In the genomic region with DNA sequence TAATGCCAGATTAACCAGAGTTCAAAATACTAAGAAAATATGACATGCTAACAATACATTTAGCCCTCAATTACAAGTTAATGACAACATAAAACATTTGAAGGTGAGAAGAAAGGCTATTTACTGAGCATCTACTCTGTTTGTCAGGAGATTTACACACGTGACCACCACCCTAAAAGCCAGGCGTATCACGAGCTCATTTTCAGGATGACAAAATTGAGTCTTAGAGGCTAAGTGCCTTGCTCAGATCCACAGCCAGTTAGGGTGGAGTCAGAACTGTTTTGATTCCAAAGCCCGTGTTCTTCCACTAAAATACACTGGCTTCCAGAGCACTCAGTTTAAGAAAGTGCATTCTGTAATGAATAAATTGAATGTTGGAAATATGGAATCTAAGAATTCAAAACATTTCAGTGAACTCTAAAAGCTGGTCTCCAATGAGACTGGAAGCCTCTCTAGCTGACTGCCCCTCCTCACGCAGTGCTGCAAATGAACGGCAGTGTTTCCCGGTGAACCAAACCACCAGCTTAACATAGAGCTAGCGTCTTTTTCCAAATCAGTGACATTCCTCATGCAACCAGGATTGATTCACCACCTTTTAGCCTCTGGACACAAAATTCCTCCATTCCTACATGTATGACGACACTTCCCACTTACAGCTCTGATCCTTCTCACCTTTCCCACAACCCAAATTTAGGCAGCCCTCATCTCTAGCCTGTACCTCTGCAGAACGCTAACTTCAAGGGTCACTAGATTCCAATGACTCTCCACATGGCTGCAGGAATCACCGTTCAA, we compare ENCODE assay signal across 8 cellular contexts. TPM values are rescaled to one million over a fixed set of nuclear protein-coding genes. Genes with fewer than 3 reads are reported as not detected.
DNase-seq lines count a peak whose midpoint lies in the region; ATAC-seq and TF ChIP-seq lines count a peak whose summit lies in the region.

No MANE protein-coding gene starts in this region.

- H3K4me1 ChIP-seq in esophagus squamous epithelium: peaks cover 61 to 100% (median 94%) of the 10 kb centered on the region in 3 donors

- H3K4me1 Mint-ChIP-seq in osteocyte (ENCODE audit: unreplicated experiment): peaks cover 83% of the 10 kb centered on the region
- H3K4me1 Mint-ChIP-seq in naive thymus-derived CD8-positive, alpha-beta T cell: peaks cover 36 to 85% (median 77%) of the 10 kb centered on the region in 4 donors

- no peak for ATAC-seq in GM19023 (IDR thresholded peaks at IDR 0.05; ENCODE audit: unreplicated experiment)
- no peak for ATAC-seq in naive thymus-derived CD8-positive, alpha-beta T cell
- no peak for ATAC-seq in GM21528 (IDR thresholded peaks at IDR 0.05; ENCODE audit: low FRiP score, unreplicated experiment)

- no peaks in the 10 kb centered on the region for H3K27me3 ChIP-seq in esophagus squamous epithelium

- peak; percentile 82 for DNase-seq in AG10803 (ENCODE audit: low read depth)
- peak; percentile 83 for DNase-seq in RPMI7951 (ENCODE audit: low read depth)
- DNase-seq in esophagus squamous epithelium (lab: John Stamatoyannopoulos, UW): no peak
- DNase-seq in osteocyte (ENCODE audit: extremely low spot score, unreplicated experiment): no peak
- no peak for DNase-seq in AML-193 (lab: John Stamatoyannopoulos, UW)
- DNase-seq in naive thymus-derived CD8-positive, alpha-beta T cell: no peak

- H3K9me3 Mint-ChIP-seq in osteocyte (ENCODE audit: unreplicated experiment): no peaks in the 10 kb centered on the region
- H3K9me3 Mint-ChIP-seq in naive thymus-derived CD8-positive, alpha-beta T cell: no peaks in the 10 kb centered on the region

- peaks cover 0 to 9% (median 0%) of the 10 kb centered on the region in 3 donors for H3K36me3 ChIP-seq in esophagus squamous epithelium

- H3K36me3 Mint-ChIP-seq in osteocyte (ENCODE audit: unreplicated experiment): peaks cover 2% of the 10 kb centered on the region
- H3K36me3 Mint-ChIP-seq in naive thymus-derived CD8-positive, alpha-beta T cell: peaks cover 0 to 26% (median 0%) of the 10 kb centered on the region in 3 donors

- peak overlapping the region; percentile 30 for H3K4me3 ChIP-seq in AG10803 (ENCODE audit: low read length)
- peak overlapping the region in 1 of 4 donors; percentile 12 for H3K4me3 ChIP-seq in esophagus squamous epithelium

- TF ChIP-seq CTCF in AG10803 (conservative IDR thresholded peaks at IDR 0.05; ENCODE audit: low read length) (no peak), esophagus squamous epithelium (IDR thresholded peaks at IDR 0.05) (no peak), osteocyte (IDR thresholded peaks at IDR 0.05) (no peak)

- no peaks in the 10 kb centered on the region for H3K27me3 Mint-ChIP-seq in osteocyte (ENCODE audit: unreplicated experiment)
- no peaks in the 10 kb centered on the region for H3K27me3 Mint-ChIP-seq in naive thymus-derived CD8-positive, alpha-beta T cell

- intact Hi-C loops in esophagus squamous epithelium (cut with DNase I): no loop called here

- POLR2A ChIA-PET in naive thymus-derived CD8-positive, alpha-beta T cell (lab: Charles Lee): no interaction called here

- peak overlapping the region; percentile 64 to 90 (median 82) for H3K27ac ChIP-seq in esophagus squamous epithelium

- TF ChIP-seq POLR2A in esophagus squamous epithelium (IDR thresholded peaks at IDR 0.05): no peak

- H3K27ac Mint-ChIP-seq in osteocyte (ENCODE audit: unreplicated experiment): peak overlapping the region; percentile 97
- peak overlapping the region in 5 of 10 donors; percentile 8 to 68 (median 46) for H3K27ac Mint-ChIP-seq in naive thymus-derived CD8-positive, alpha-beta T cell

- no peaks in the 10 kb centered on the region for H3K9me3 ChIP-seq in esophagus squamous epithelium

- 34 to 45% methylated on average over 10 to 11 of the region's 11 CpGs for WGBS in esophagus squamous epithelium, 2 donors

- H3K4me3 Mint-ChIP-seq in osteocyte (ENCODE audit: unreplicated experiment): peak overlapping the region; percentile 24
- H3K4me3 Mint-ChIP-seq in naive thymus-derived CD8-positive, alpha-beta T cell: peak overlapping the region in 4 of 10 donors; percentile 10 to 48 (median 28)

RNA-seq across cellular contexts. Expression of gene ZDHHC7, which starts 5.9 kb away (rescaled TPM):
- total RNA-seq in RPMI7951 (2014; rRNA removed; shearing (Covaris generic)): 41.7 and 46.4 TPM in 2 replicates
- 10 to 100 TPM; 31.2 to 41.2 (median 38.6) TPM for total RNA-seq in esophagus squamous epithelium
- total RNA-seq in osteocyte: 53.6 and 53.7 TPM in 2 replicates
- 10 to 100 TPM; 29.0 to 32.5 TPM for total RNA-seq in naive thymus-derived CD8-positive, alpha-beta T cell
- polyA plus RNA-seq in naive thymus-derived CD8-positive, alpha-beta T cell: 10 to 100 TPM; 28.8 to 45.3 (median 37.7) TPM

RNA-seq across cellular contexts. Expression of gene KIAA0513, which starts 22.1 kb away (rescaled TPM):
- total RNA-seq in RPMI7951 (2014; rRNA removed; shearing (Covaris generic)): 2.6 and 3.5 TPM in 2 replicates
- 10 to 100 TPM in 1 of 4 donors, 1 to 10 TPM in 3; 9.0 to 11.4 (median 9.7) TPM for total RNA-seq in esophagus squamous epithelium
- total RNA-seq in osteocyte: 10.6 and 12.4 TPM in 2 replicates
- 10 to 100 TPM; 13.0 to 15.1 TPM for total RNA-seq in naive thymus-derived CD8-positive, alpha-beta T cell
- polyA plus RNA-seq in naive thymus-derived CD8-positive, alpha-beta T cell: 10 to 100 TPM in 1 of 3 donors, 1 to 10 TPM in 2; 4.5 to 12.1 (median 7.8) TPM

Comparison
In these comparisons a context has a peak if more than half of its experiments do, and no peak if none do; other contexts are left out.
1. DNase-seq: peak in AG10803 (single experiment) and RPMI7951 (single experiment); none in esophagus squamous epithelium (single experiment), osteocyte (single experiment), AML-193 (0 of 2) and naive thymus-derived CD8-positive, alpha-beta T cell (0 of 10).